In the genomic region with DNA sequence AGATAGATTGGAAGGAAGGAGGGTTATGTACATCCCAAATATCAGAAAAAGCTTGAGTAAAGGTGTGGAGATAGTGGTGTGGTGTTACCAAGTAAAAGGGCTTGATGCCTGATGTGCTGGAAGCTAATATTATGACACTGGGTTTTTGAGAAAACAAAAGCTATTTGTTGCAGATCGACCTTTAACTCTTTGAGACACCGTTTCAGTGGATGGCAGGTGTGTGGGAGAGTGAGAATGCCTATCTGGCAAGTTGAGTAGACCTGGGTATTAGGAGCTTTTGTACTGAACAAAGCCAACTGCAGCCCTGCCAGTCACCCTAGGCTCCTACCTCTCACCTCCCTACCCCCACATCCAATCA, we compare ENCODE assay signal across 1 cellular context.
TF ChIP-seq lines count a peak whose summit lies in the region.

No MANE protein-coding gene starts in this region.

TF ChIP-seq in HCT116, 20 proteins besides CTCF, POLR2A, EP300 and RAD21 (continued from another document):
- TF ChIP-seq, protein P1, sequence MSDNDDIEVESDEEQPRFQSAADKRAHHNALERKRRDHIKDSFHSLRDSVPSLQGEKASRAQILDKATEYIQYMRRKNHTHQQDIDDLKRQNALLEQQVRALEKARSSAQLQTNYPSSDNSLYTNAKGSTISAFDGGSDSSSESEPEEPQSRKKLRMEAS (IDR thresholded peaks at IDR 0.05), result no peak
- TF ChIP-seq TCF7L2 (IDR thresholded peaks at IDR 0.05; ENCODE audit: borderline replicate concordance, extremely low read depth, insufficient read depth, insufficient read length), result no peak
- TF ChIP-seq ZBTB33 (IDR thresholded peaks at IDR 0.05; ENCODE audit: extremely low read depth, insufficient replicate concordance, low read length), result no peak
- TF ChIP-seq, protein P2, sequence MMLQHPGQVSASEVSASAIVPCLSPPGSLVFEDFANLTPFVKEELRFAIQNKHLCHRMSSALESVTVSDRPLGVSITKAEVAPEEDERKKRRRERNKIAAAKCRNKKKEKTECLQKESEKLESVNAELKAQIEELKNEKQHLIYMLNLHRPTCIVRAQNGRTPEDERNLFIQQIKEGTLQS (IDR thresholded peaks at IDR 0.05), result no peak
- no peak for TF ChIP-seq SRF (IDR thresholded peaks at IDR 0.05; ENCODE audit: low read depth)
- no peak for TF ChIP-seq SIN3A (IDR thresholded peaks at IDR 0.05; ENCODE audit: low read depth)
- no peak for TF ChIP-seq CBX3 (IDR thresholded peaks at IDR 0.05; ENCODE audit: low read depth)
- TF ChIP-seq EZH2 (IDR thresholded peaks at IDR 0.05), result no peak
- TF ChIP-seq POLR2AphosphoS5 (IDR thresholded peaks at IDR 0.05; ENCODE audit: low read depth, low read length), result no peak
- no peak for TF ChIP-seq YY1 (IDR thresholded peaks at IDR 0.05; ENCODE audit: extremely low read depth, insufficient replicate concordance, low read depth, low read length)
